8 cellular contexts compared by ENCODE assay signal in genomic region chr7:23055582-23056178, GRCh38. TPM values are rescaled to one million over a fixed set of nuclear protein-coding genes. Genes with fewer than 3 reads are reported as not detected.
DNase-seq lines count a peak whose midpoint lies in the region; ATAC-seq and TF ChIP-seq lines count a peak whose summit lies in the region.

No MANE protein-coding gene starts in this region.

- no peak overlapping the region for H3K4me3 ChIP-seq in KMS-11 (IDR thresholded peaks at IDR 0.05; ENCODE audit: insufficient read depth, low read depth, low read length)

- H3K4me1 ChIP-seq in KMS-11 (ENCODE audit: low read depth, poor library complexity, severe bottlenecking) = no peaks in the 10 kb centered on the region

- no peaks in the 10 kb centered on the region for H4K20me1 ChIP-seq in KMS-11 (ENCODE audit: insufficient read depth)

- no peaks in the 10 kb centered on the region for H3K79me2 ChIP-seq in KMS-11 (ENCODE audit: insufficient read depth, low read depth)

- TF ChIP-seq CTCF in KMS-11 (conservative IDR thresholded peaks at IDR 0.05; ENCODE audit: low read depth, low read length) (peak; percentile 95), glutamatergic neuron (IDR thresholded peaks at IDR 0.05; ENCODE audit: partially characterized antibody, unreplicated experiment) (peak; percentile 70)

- no peak overlapping the region for H3K27ac Mint-ChIP-seq in glutamatergic neuron (ENCODE audit: unreplicated experiment)

- no peak overlapping the region for H3K4me3 Mint-ChIP-seq in glutamatergic neuron (ENCODE audit: unreplicated experiment)

- H3K36me3 ChIP-seq in KMS-11 (ENCODE audit: insufficient read depth) = no peaks in the 10 kb centered on the region

- no peaks in the 10 kb centered on the region for H3K27me3 ChIP-seq in KMS-11 (ENCODE audit: insufficient read depth, low read depth)

- H2AFZ ChIP-seq in KMS-11 (ENCODE audit: low read depth) = no peak overlapping the region

- peaks cover 9% of the 10 kb centered on the region for H3K4me1 Mint-ChIP-seq in glutamatergic neuron (ENCODE audit: low read depth, unreplicated experiment)

- H3K27me3 Mint-ChIP-seq in glutamatergic neuron (ENCODE audit: unreplicated experiment) = no peaks in the 10 kb centered on the region

- H3K9me3 Mint-ChIP-seq in glutamatergic neuron (ENCODE audit: unreplicated experiment) = no peaks in the 10 kb centered on the region

- no peak overlapping the region for H3K4me2 ChIP-seq in KMS-11

- no peak overlapping the region for H3K9ac ChIP-seq in KMS-11

- H3K36me3 Mint-ChIP-seq in glutamatergic neuron (ENCODE audit: unreplicated experiment) = no peaks in the 10 kb centered on the region

- DNase-seq in COLO668 (lab: John Stamatoyannopoulos, UW; ENCODE audit: unreplicated experiment) (peak; percentile 61), RPMI7951 (ENCODE audit: low read depth) (peak; percentile 75), glutamatergic neuron (peak; percentile 48), pulmonary artery endothelial cell (ENCODE audit: low read depth, low spot score) (peak; percentile 46)
- peak; percentile 56 for DNase-seq in activated naive CD4-positive, alpha-beta T cell treated with Interleukin-2 at 50 U/mL for 16 hours

- ATAC-seq in GM19467 (IDR thresholded peaks at IDR 0.05; ENCODE audit: unreplicated experiment) = peak; percentile 71
- ATAC-seq in GM18873 (IDR thresholded peaks at IDR 0.05; ENCODE audit: low FRiP score, unreplicated experiment) = no peak

- no peak overlapping the region for H3K27ac ChIP-seq in KMS-11

RNA-seq across cellular contexts. Expression of gene HYCC1, which starts 41.8 kb away (rescaled TPM):
- 120 and 150 TPM in 2 replicates for total RNA-seq in RPMI7951 (2014; rRNA removed; shearing (Covaris generic))
- total RNA-seq in glutamatergic neuron (ENCODE audit: unreplicated experiment) = 131 TPM
- 58.8 and 106 TPM in 2 replicates for total RNA-seq in pulmonary artery endothelial cell

RNA-seq across cellular contexts. Expression of gene KLHL7, which starts 49.9 kb away (rescaled TPM):
- 49.4 and 56.2 TPM in 2 replicates for total RNA-seq in RPMI7951 (2014; rRNA removed; shearing (Covaris generic))
- total RNA-seq in glutamatergic neuron (ENCODE audit: unreplicated experiment) (86.7 TPM), pulmonary artery endothelial cell (34.2 and 37.7 TPM in 2 replicates)
